In the genomic region with DNA sequence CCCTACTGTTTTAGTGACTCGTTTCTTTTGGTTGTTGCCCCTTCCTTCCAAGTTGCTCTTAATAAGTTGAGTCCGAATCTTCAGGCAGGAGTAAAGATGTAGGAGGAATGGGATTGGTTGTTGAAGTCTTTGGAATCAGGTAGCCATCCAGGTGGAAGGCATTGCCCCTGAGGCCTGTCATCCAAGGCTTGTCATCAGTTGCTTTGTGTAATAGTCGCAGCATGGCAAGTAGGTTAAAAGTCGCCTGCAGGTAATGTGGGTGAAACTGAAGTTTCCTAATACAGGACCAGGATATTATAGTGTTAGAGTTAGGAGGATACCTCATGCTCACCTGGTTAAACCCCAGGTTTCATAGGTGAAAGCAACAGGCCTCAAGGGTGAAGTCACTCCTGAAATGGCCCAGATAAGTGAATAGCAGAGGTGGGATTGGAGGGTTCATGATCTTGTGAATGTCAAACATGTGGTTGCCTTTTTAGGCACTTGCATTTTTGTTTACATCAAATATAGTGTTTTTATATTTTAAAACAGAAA, we compare ENCODE assay signal across 10 cellular contexts. TPM values are rescaled to one million over a fixed set of nuclear protein-coding genes. Genes with fewer than 3 reads are reported as not detected.
DNase-seq lines count a peak whose midpoint lies in the region; ATAC-seq and TF ChIP-seq lines count a peak whose summit lies in the region.
"Had no signal": no experiment of that assay in that cellular context is flagged by ENCODE, and none has a peak within 500 bp of the region (broad histone marks: within the 10 kb centered on the region; RNA-seq: fewer than 3 reads in every experiment).

No MANE protein-coding gene starts in this region.

- H3K9me3 Mint-ChIP-seq in T-cell = no peaks in the 10 kb centered on the region

- DNase-seq in GM12865 (ENCODE audit: low read depth) (no peak), T-cell (no peak), foreskin fibroblast (no peak), retinal pigment epithelial cell (ENCODE audit: low read depth) (no peak), NCI-H69 (lab: John Stamatoyannopoulos, UW) (no peak), NOMO-1 (lab: John Stamatoyannopoulos, UW; ENCODE audit: unreplicated experiment in 2 of 2) (no peak), AG08395 (ENCODE audit: low spot score) (no peak)
- DNase-seq: islet precursor cell had no signal

- peak overlapping the region; percentile 73 to 85 (median 83) for H3K4me3 Mint-ChIP-seq in T-cell

- H3K4me1 Mint-ChIP-seq in T-cell = peaks cover 20 to 31% (median 21%) of the 10 kb centered on the region in 3 donors

- no peaks in the 10 kb centered on the region for H3K36me3 Mint-ChIP-seq in T-cell

- peaks cover 8 to 16% of the 10 kb centered on the region in 2 donors for H3K27me3 Mint-ChIP-seq in T-cell

- H3K4me3 ChIP-seq in GM12865 (ENCODE audit: low read depth, low read length) = peak overlapping the region; percentile 93
- H3K4me3 ChIP-seq in foreskin fibroblast (ENCODE audit: low read depth in 1 of 2, low read length in 2 of 2) = peak overlapping the region; percentile 85 to 92
- H3K4me3 ChIP-seq in retinal pigment epithelial cell (ENCODE audit: low read length) = peak overlapping the region; percentile 86

- H3K27ac Mint-ChIP-seq in T-cell = peak overlapping the region in 1 of 2 donors; percentile 36

- POLR2A ChIA-PET in T-cell (lab: Charles Lee) = no interaction called here

- CTCF ChIA-PET in T-cell (lab: Charles Lee) = interaction anchor here in 1 of 2 donors (1.0 to 1.2 kb wide), 2 partner anchors 17 to 964 kb away, joined by 6 read pairs; no protein-coding TSS in a partner anchor

- TF ChIP-seq CTCF in GM12865 (IDR thresholded peaks at IDR 0.05; ENCODE audit: insufficient read depth, low read depth, low read length, missing control alignments) (no peak), foreskin fibroblast (IDR thresholded peaks at IDR 0.05; ENCODE audit: low read depth, low read length) (no peak), retinal pigment epithelial cell (conservative IDR thresholded peaks at IDR 0.05; ENCODE audit: low read depth, low read length) (no peak)

- no peak for ATAC-seq in T-cell (replicated peaks in 1 of 4)
- ATAC-seq in HG03095 (IDR thresholded peaks at IDR 0.05; ENCODE audit: unreplicated experiment) = no peak

RNA-seq across cellular contexts. Expression of a gene that starts 0.9 kb away (rescaled TPM):
- total RNA-seq in T-cell = 1 to 10 TPM; 2.8 to 3.6 (median 3.3) TPM

RNA-seq across cellular contexts. Expression of a gene that starts 29.1 kb away (rescaled TPM):
- under 1 TPM in 1 of 5 donors, not detected in 4; 0.35 TPM for total RNA-seq in T-cell
- total RNA-seq: T-helper 2 cell treated with Interferon-gamma antibody and Interleukin-4, amounts not matched to agents 100 ng/mL and 5 ng/mL, for 36 hours had no signal
